8 cellular contexts compared by ENCODE assay signal in genomic region chr17:76271669-76272540, GRCh38. TPM values are rescaled to one million over a fixed set of nuclear protein-coding genes. Genes with fewer than 3 reads are reported as not detected.
DNase-seq lines count a peak whose midpoint lies in the region; ATAC-seq and TF ChIP-seq lines count a peak whose summit lies in the region.

No MANE protein-coding gene starts in this region.

- H3K36me3 ChIP-seq in H7 (replicated peaks; ENCODE audit: control insufficient read depth, insufficient read depth, low read length), result peaks cover 1% of the 10 kb centered on the region
- peaks cover 0 to 37% (median 0%) of the 10 kb centered on the region in 3 donors for H3K36me3 ChIP-seq in tibial nerve

- ATAC-seq in HG03457 (IDR thresholded peaks at IDR 0.05; ENCODE audit: unreplicated experiment), result no peak

- H3K4me1 Mint-ChIP-seq in neural crest cell, result peaks cover 21% of the 10 kb centered on the region

- H3K27me3 ChIP-seq in H7 (ENCODE audit: control insufficient read depth, insufficient read depth, low read length) (no peaks in the 10 kb centered on the region), tibial nerve (no peaks in the 10 kb centered on the region)

- no peaks in the 10 kb centered on the region for H3K9me3 Mint-ChIP-seq in neural crest cell

- no peaks in the 10 kb centered on the region for H3K9me3 ChIP-seq in tibial nerve

- peak overlapping the region; percentile 12 for H3K4me3 Mint-ChIP-seq in neural crest cell

- peak; percentile 24 for TF ChIP-seq CTCF in GM12873 (IDR thresholded peaks at IDR 0.05; ENCODE audit: insufficient read depth, low read depth, low read length, missing control alignments)
- TF ChIP-seq CTCF in neural crest cell (conservative IDR thresholded peaks at IDR 0.05), result no peak
- no peak for TF ChIP-seq CTCF in tibial nerve (IDR thresholded peaks at IDR 0.05)

- H3K27ac Mint-ChIP-seq in neural crest cell (ENCODE audit: unreplicated experiment), result no peak overlapping the region

- peak in 1 of 2 donors; percentile 7 for TF ChIP-seq EP300 in tibial nerve (IDR thresholded peaks at IDR 0.05)

- 8 to 18% methylated on average over 26 to 29 of the region's 38 CpGs for WGBS in tibial nerve, 2 donors

- no peak for TF ChIP-seq POLR2A in tibial nerve (IDR thresholded peaks at IDR 0.05)

- peaks cover 2 to 75% (median 54%) of the 10 kb centered on the region in 4 donors for H3K4me1 ChIP-seq in tibial nerve

- no peaks in the 10 kb centered on the region for H3K36me3 Mint-ChIP-seq in neural crest cell (ENCODE audit: low read depth)

- no peaks in the 10 kb centered on the region for H3K27me3 Mint-ChIP-seq in neural crest cell (ENCODE audit: low read depth)

- peak overlapping the region; percentile 71 to 97 (median 76) for H3K27ac ChIP-seq in tibial nerve

- peak overlapping the region; percentile 3; the same call in 1 of the 2 replicates for H3K4me3 ChIP-seq in H7 (ENCODE audit: insufficient read depth, low read depth, low read length)
- peak overlapping the region; percentile 4 to 36 (median 30) for H3K4me3 ChIP-seq in tibial nerve

- DNase-seq in H7 (peak; percentile 88), T-helper 1 cell (peak in 4 of 5 donors; percentile 47 to 78 (median 52)), neural crest cell (ENCODE audit: low read depth, low spot score) (no peak), tibial nerve (ENCODE audit: low spot score in 2 of 2) (no peak), MV-4-11 (lab: John Stamatoyannopoulos, UW) (no peak)
- peak; percentile 56 for DNase-seq in central memory CD4-positive, alpha-beta T cell

RNA-seq across cellular contexts. Expression of gene UBALD2, which starts 6.8 kb away (rescaled TPM):
- 21.3 and 24.8 TPM in 2 replicates for total RNA-seq in H7 (2014; rRNA removed; shearing (Covaris generic))
- 18.8 and 21.5 TPM in 2 replicates for total RNA-seq in neural crest cell
- total RNA-seq in tibial nerve, result 10 to 100 TPM; 12.7 to 26.9 (median 20.4) TPM

RNA-seq across cellular contexts. Expression of gene RNF157, which starts 31.6 kb away (rescaled TPM):
- 4.2 and 5.6 TPM in 2 replicates for total RNA-seq in H7 (2014; rRNA removed; shearing (Covaris generic))
- total RNA-seq in neural crest cell, result 50.4 and 54.0 TPM in 2 replicates
- total RNA-seq in tibial nerve, result 10 to 100 TPM; 11.1 to 18.9 (median 15.2) TPM

RNA-seq across cellular contexts. Expression of gene QRICH2, which starts 36.2 kb away (rescaled TPM):
- 0.70 and 1.1 TPM in 2 replicates for total RNA-seq in H7 (2014; rRNA removed; shearing (Covaris generic))
- total RNA-seq in neural crest cell (10.6 and 12.3 TPM in 2 replicates), tibial nerve (1 to 10 TPM; 2.0 to 8.4 (median 5.2) TPM)

Comparison
In these comparisons a context has a peak if more than half of its experiments do, and no peak if none do; other contexts are left out.
1. DNase-seq: peak in H7 (single experiment), T-helper 1 cell (4 of 5) and central memory CD4-positive, alpha-beta T cell (single experiment); none in neural crest cell (single experiment), tibial nerve (0 of 2) and MV-4-11 (single experiment).